In genomic region chr2:6692061-6692460, GRCh38 we compare ENCODE assay signal across 19 cellular contexts.
DNase-seq lines count a peak whose midpoint lies in the region.
"Had no signal": no experiment of that assay in that cellular context is flagged by ENCODE, and none has a peak within 500 bp of the region (broad histone marks: within the 10 kb centered on the region; RNA-seq: fewer than 3 reads in every experiment).

No MANE protein-coding gene starts in this region.

- no peaks in the 10 kb centered on the region for H3K9me3 Mint-ChIP-seq in activated naive CD4-positive, alpha-beta T cell treated with anti-CD3 and anti-CD28 coated beads for 36 hours

- DNase-seq in NCI-H345 (lab: John Stamatoyannopoulos, UW) (peak; percentile 47), NCI-H345 treated with DMSO at 0.1 percent for 48 hours (lab: John Stamatoyannopoulos, UW; ENCODE audit: unreplicated experiment) (no peak), SK-N-MC (ENCODE audit: low read depth, low spot score) (no peak), inferior parietal cortex (ENCODE audit: extremely low spot score) (peak; percentile 1), NCI-H82 (lab: John Stamatoyannopoulos, UW) (no peak), posterior vena cava (ENCODE audit: low spot score) (no peak)
- DNase-seq in activated T-cell treated with anti-CD3 and anti-CD28 coated beads, Interleukin-2, amount 50 U/mL, for 1 hour: no peak
- DNase-seq in activated naive CD4-positive, alpha-beta T cell treated with anti-CD3 and anti-CD28 coated beads for 36 hours: no peak
- DNase-seq: DMS79, Kasumi-1, MV-4-11, NCI-H1436 treated with DMSO at 0.1 percent for 48 hours, NCI-H2107, NCI-H510A, Peyer's patch, SHP77 had no signal

- no peaks in the 10 kb centered on the region for H3K36me3 ChIP-seq in SK-N-MC (ENCODE audit: insufficient read depth, low read length)
- H3K36me3 ChIP-seq: HAP-1, Peyer's patch had no signal

- H3K27me3 Mint-ChIP-seq in activated naive CD4-positive, alpha-beta T cell treated with anti-CD3 and anti-CD28 coated beads for 36 hours (ENCODE audit: low read depth): peaks cover 5% of the 10 kb centered on the region

- no peaks in the 10 kb centered on the region for H3K9me3 ChIP-seq in SK-N-MC (ENCODE audit: low read depth, low read length)
- H3K9me3 ChIP-seq: HAP-1, Peyer's patch had no signal

- no peak overlapping the region for H3K9ac ChIP-seq in SK-N-MC (ENCODE audit: insufficient read length)

- H3K4me3 ChIP-seq in SK-N-MC: peak overlapping the region; percentile 34; the same call in 1 of the 2 replicates
- H3K4me3 ChIP-seq: GM12878, HAP-1, Peyer's patch had no signal

- H3K4me3 Mint-ChIP-seq in activated naive CD4-positive, alpha-beta T cell treated with anti-CD3 and anti-CD28 coated beads for 36 hours: no peak overlapping the region
- H3K4me3 Mint-ChIP-seq: CD14-positive monocyte had no signal

- CTCF ChIA-PET in activated naive CD4-positive, alpha-beta T cell treated with anti-CD3 and anti-CD28 coated beads for 36 hours (lab: Charles Lee): interaction anchor here (0.6 kb wide), 1 partner anchor 79 kb away, joined by 4 read pairs; no protein-coding TSS in a partner anchor

- H3K4me1 Mint-ChIP-seq in activated naive CD4-positive, alpha-beta T cell treated with anti-CD3 and anti-CD28 coated beads for 36 hours (ENCODE audit: low read depth): no peaks in the 10 kb centered on the region
- H3K4me1 Mint-ChIP-seq: CD14-positive monocyte had no signal

- intact Hi-C loops in activated naive CD4-positive, alpha-beta T cell treated with anti-CD3 and anti-CD28 coated beads for 36 hours (cut with micrococcal nuclease): no loop called here
- intact Hi-C loops in posterior vena cava (cut with DNase I): no loop called here

- H3K27ac ChIP-seq in SK-N-MC: peak overlapping the region; percentile 16
- H3K27ac ChIP-seq: Peyer's patch had no signal

- no peaks in the 10 kb centered on the region for H3K36me3 Mint-ChIP-seq in activated naive CD4-positive, alpha-beta T cell treated with anti-CD3 and anti-CD28 coated beads for 36 hours (ENCODE audit: low read depth)
- H3K36me3 Mint-ChIP-seq: CD14-positive monocyte had no signal

- H3K27ac Mint-ChIP-seq in activated naive CD4-positive, alpha-beta T cell treated with anti-CD3 and anti-CD28 coated beads for 36 hours: no peak overlapping the region
- H3K27ac Mint-ChIP-seq: CD14-positive monocyte had no signal

Comparison
In these comparisons a context has a peak if more than half of its experiments do, and no peak if none do; other contexts are left out.
1. DNase-seq: peak in NCI-H345 (single experiment) and inferior parietal cortex (single experiment); none in NCI-H345 treated with DMSO at 0.1 percent for 48 hours (single experiment), SK-N-MC (single experiment), NCI-H82 (single experiment), activated T-cell treated with anti-CD3 and anti-CD28 coated beads, Interleukin-2, amount 50 U/mL, for 1 hour (single experiment), activated naive CD4-positive, alpha-beta T cell treated with anti-CD3 and anti-CD28 coated beads for 36 hours (single experiment) and posterior vena cava (single experiment).